In the genomic region with DNA sequence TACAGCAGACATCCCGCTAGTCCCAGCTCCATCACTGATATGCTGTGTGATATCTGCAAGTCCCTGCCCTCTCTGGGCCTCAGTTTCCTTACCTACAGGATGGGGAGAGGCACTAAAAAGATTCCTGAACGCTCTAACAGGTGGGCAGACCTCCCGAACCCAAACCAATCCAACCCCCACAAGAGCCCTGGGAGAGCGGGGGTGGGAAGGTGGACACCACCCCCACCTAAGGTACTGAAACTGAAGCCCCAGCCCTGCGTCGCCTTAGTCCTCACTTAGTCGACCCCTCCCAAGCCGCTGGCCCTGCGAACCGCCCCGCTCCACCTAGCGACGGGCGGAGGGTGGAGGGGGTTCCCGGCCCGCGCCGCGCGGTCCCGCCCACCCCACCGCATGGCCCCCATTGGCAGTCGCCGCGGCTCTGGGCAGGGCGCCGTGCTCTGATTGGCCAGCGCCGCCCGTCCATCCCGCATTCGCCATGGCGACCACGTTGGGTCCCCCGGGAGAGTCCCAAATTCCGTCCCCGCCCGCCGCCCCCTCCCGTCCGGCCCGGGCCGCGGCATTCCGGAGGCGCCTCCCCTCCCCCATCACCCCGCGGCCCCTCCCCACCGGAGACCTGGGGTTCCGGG, we compare ENCODE assay signal across 8 cellular contexts. TPM values are rescaled to one million over a fixed set of nuclear protein-coding genes. Genes with fewer than 3 reads are reported as not detected.
DNase-seq lines count a peak whose midpoint lies in the region; ATAC-seq, FAIRE-seq and TF ChIP-seq lines count a peak whose summit lies in the region.

No MANE protein-coding gene starts in this region.

- peaks cover 10% of the 10 kb centered on the region for H3K79me1 ChIP-seq in H1 (ENCODE audit: low read depth, low read length)

- no peaks in the 10 kb centered on the region for H3K9me3 ChIP-seq in H1 (ENCODE audit: insufficient read depth in 2 of 2, low read depth in 1 of 2, low read length in 1 of 2)

- peak overlapping the region; percentile 84; the same call in 1 of the 2 replicates for H2BK12ac ChIP-seq in H1 (ENCODE audit: low read depth, low read length)

- no peak overlapping the region for H3K56ac ChIP-seq in H1 (replicated peaks; ENCODE audit: insufficient read length, low read depth, low read length)

- peak overlapping the region; percentile 77 for H4K5ac ChIP-seq in H1 (ENCODE audit: insufficient read length, low read depth, low read length)

- H2AFZ ChIP-seq in H1 (ENCODE audit: low read length) = no peak overlapping the region

- CTCF ChIA-PET in BJ (lab: Yijun Ruan, JAX) = interaction anchor here (1.1 to 2.1 kb wide), 3 partner anchors 16 to 119 kb away, joined by 4 to 13 read pairs (median 4); no protein-coding TSS in a partner anchor
- CTCF ChIA-PET in H1 (lab: Charles Lee; ENCODE audit: partially characterized antibody) = interaction anchor here (0.8 to 1.4 kb wide), 4 partner anchors 9 to 50 kb away, joined by 3 to 9 read pairs (median 4); no protein-coding TSS in a partner anchor

- 0 out of 2 replicates have a peak overlapping the region, but pooled peaks have one; percentile 65 for H2BK15ac ChIP-seq in H1 (ENCODE audit: low read length)

- peak overlapping the region; percentile 76; the same call in 1 of the 2 replicates for H3K27ac ChIP-seq in H1 (ENCODE audit: low read depth, low read length)

- no peak for TF ChIP-seq POLR2A in H1 (IDR thresholded peaks at IDR 0.05; ENCODE audit: control extremely low read depth in 1 of 2, low read depth in 2 of 2, low read length in 2 of 2)

- peak overlapping the region; percentile 21; the same call in 1 of the 2 replicates for H2BK20ac ChIP-seq in H1 (ENCODE audit: low read length)

- H3K23me2 ChIP-seq in H1 (ENCODE audit: low read depth, low read length) = peaks cover 8% of the 10 kb centered on the region; the same call in 1 of the 2 replicates

- peak overlapping the region; percentile 47; the same call in 1 of the 2 replicates for H2BK5ac ChIP-seq in H1 (ENCODE audit: low read depth, low read length)

- H3K9ac ChIP-seq in H1 (replicated peaks in 1 of 4; ENCODE audit: extremely low read depth in 1 of 4, low read depth in 3 of 4, low read length in 3 of 4) = peak overlapping the region in 2 of 4 experiments; percentile 58 to 65; a peak in 5 of 7 replicates

- peak overlapping the region; percentile 76 for H2BK120ac ChIP-seq in H1 (replicated peaks; ENCODE audit: low read depth, low read length)

- ATAC-seq in HG03439 (IDR thresholded peaks at IDR 0.05; ENCODE audit: unreplicated experiment) = peak; percentile 54

- H3K4me3 ChIP-seq in BJ (ENCODE audit: low read depth, low read length) (peak overlapping the region; percentile 57), H1 (ENCODE audit: extremely low read depth in 1 of 4, insufficient read depth in 2 of 4, low read depth in 3 of 4, low read length in 4 of 4) (peak overlapping the region; percentile 35 to 78 (median 57))

- TF ChIP-seq CTCF in BJ (IDR thresholded peaks at IDR 0.05; ENCODE audit: insufficient read depth, low read depth, low read length) (peak; percentile 30), H1 (IDR thresholded peaks at IDR 0.05; ENCODE audit: control extremely low read depth in 1 of 3, insufficient read depth in 1 of 3, low read depth in 1 of 3, low read length in 3 of 3) (peak in 2 of 3 experiments; percentile 10 to 12; a peak in 2 of 4 replicates)

- DNase-seq in BJ (ENCODE audit: low read depth) (peak; percentile 50), GM19239 (ENCODE audit: insufficient read length, low spot score) (peak; percentile 90), NK-92 (lab: John Stamatoyannopoulos, UW; ENCODE audit: unreplicated experiment) (peak; percentile 36), H1 (ENCODE audit: low read depth in 1 of 2, low spot score in 2 of 2) (peak; percentile 73 to 95), mesenteric fat pad (ENCODE audit: low spot score) (peak; percentile 96)
- peak; percentile 86 to 87 for DNase-seq in activated CD8-positive, alpha-beta memory T cell treated with anti-CD3 and anti-CD28 coated beads for 4 hours (ENCODE audit: low read depth in 2 of 2)
- DNase-seq in stimulated activated CD8-positive, alpha-beta memory T cell treated with anti-CD3 and anti-CD28 coated beads, Interleukin-12 subunit alpha, Interleukin-12 subunit beta, amount 100 ng/mL, for 24 hours (ENCODE audit: extremely low read depth) = peak; percentile 89

- H4K91ac ChIP-seq in H1 (replicated peaks; ENCODE audit: insufficient read length, low read length) = peak overlapping the region; percentile 52

- peaks cover 5% of the 10 kb centered on the region; the same call in 1 of the 2 replicates for H3K27me3 ChIP-seq in BJ (ENCODE audit: control insufficient read depth, insufficient read depth, low read length)
- H3K27me3 ChIP-seq in H1 (replicated peaks in 1 of 4; ENCODE audit: control insufficient read depth in 3 of 4, extremely low read depth in 1 of 4, insufficient read depth in 3 of 4, low read length in 3 of 4) = peaks cover 0 to 3% (median 1%) of the 10 kb centered on the region in 4 experiments; a peak in 3 of 7 replicates

- H3K4me2 ChIP-seq in H1 (ENCODE audit: insufficient read depth in 1 of 2, low read depth in 2 of 2, low read length in 2 of 2) = peak overlapping the region; percentile 86 to 96

- H3K14ac ChIP-seq in H1 (ENCODE audit: insufficient read length) = no peak overlapping the region

- peaks cover 10 to 46% (median 23%) of the 10 kb centered on the region in 4 experiments for H3K4me1 ChIP-seq in H1 (replicated peaks in 1 of 4; ENCODE audit: control insufficient read depth in 3 of 4, insufficient read depth in 4 of 4, low read length in 3 of 4)

- H3K23ac ChIP-seq in H1 (ENCODE audit: insufficient read length) = no peak overlapping the region

- H3K4ac ChIP-seq in H1 (replicated peaks; ENCODE audit: insufficient read length, low read depth, low read length) = peak overlapping the region; percentile 8

- POLR2A ChIA-PET in BJ (lab: Charles Lee) (no interaction called here), H1 (lab: Charles Lee; ENCODE audit: partially characterized antibody) (interaction anchor here (0.6 to 3.2 kb wide), 5 partner anchors 8 to 200 kb away, joined by 3 to 19 read pairs (median 4); a partner anchor contains a TSS)

- peak overlapping the region; percentile 83 for H3K18ac ChIP-seq in H1 (ENCODE audit: extremely low read depth, low read length)

- H2AK5ac ChIP-seq in H1 (ENCODE audit: low read depth, low read length) = 0 out of 2 replicates have a peak overlapping the region, but pooled peaks have one; percentile 90

- WGBS in H1 (ENCODE audit: extremely low coverage in 1 of 2, insufficient coverage in 1 of 2, insufficient read length in 1 of 2, insufficient replicate concordance in 2 of 2, low coverage in 1 of 2, low lambda C conversion rate in 2 of 2, missing lambda C conversion rate in 1 of 2), 2 experiments = 3% methylated on average over 26 of the region's 50 CpGs; no CpG with 5 or more reads in 1 of the 2 experiments

- H4K20me1 ChIP-seq in H1 (replicated peaks in 1 of 2; ENCODE audit: control insufficient read depth in 1 of 2, insufficient read depth in 2 of 2, low read length in 2 of 2) = peaks cover 3 to 20% of the 10 kb centered on the region in 2 experiments

- no peak for TF ChIP-seq RAD21 in H1 (IDR thresholded peaks at IDR 0.05 in 1 of 2, conservative IDR thresholded peaks at IDR 0.05 in 1 of 2; ENCODE audit: low read depth in 2 of 2, low read length in 2 of 2)

- H3K36me3 ChIP-seq in BJ (ENCODE audit: control insufficient read depth, insufficient read depth, low read length) = no peaks in the 10 kb centered on the region
- no peaks in the 10 kb centered on the region; a peak in 1 of 8 replicates for H3K36me3 ChIP-seq in H1 (ENCODE audit: control insufficient read depth in 2 of 4, insufficient read depth in 4 of 4, low read length in 3 of 4)

- TF ChIP-seq EP300 in H1 (IDR thresholded peaks at IDR 0.05; ENCODE audit: borderline replicate concordance in 1 of 2, low read depth in 2 of 2, low read length in 2 of 2) = no peak

- H4K8ac ChIP-seq in H1 (ENCODE audit: extremely low read depth, insufficient read depth, low read length) = 0 out of 2 replicates have a peak overlapping the region, but pooled peaks have one; percentile 64

- H3K79me2 ChIP-seq in H1 (ENCODE audit: control insufficient read depth in 1 of 2, insufficient read depth in 2 of 2, low read length in 2 of 2) = peaks cover 0 to 16% of the 10 kb centered on the region in 2 experiments; a peak in 1 of 4 replicates

- peak; percentile 89 for FAIRE-seq in GM19239 (lab: Jason Lieb, UNC)
- no peak for FAIRE-seq in H1 (lab: Jason Lieb, UNC)

RNA-seq across cellular contexts. Expression of a gene that starts 0.6 kb away (rescaled TPM):
- 8.2 and 13.6 TPM in 2 replicates for polyA plus RNA-seq in BJ (2011; rRNA removed)
- polyA minus RNA-seq in BJ (2011; rRNA and poly(A)+ RNA removed) = 4.0 and 4.5 TPM in 2 replicates
- 3.5 and 4.0 TPM in 2 replicates for total RNA-seq in H1 (2021; fragmentation: NEBNext Ultra II Directional; extraction: Animal tissue kit (Norgen Biotek cat#: 25700))
- 7.5 and 10.5 TPM in 2 replicates for polyA plus RNA-seq in H1 (2011; rRNA removed)
- 7.6 TPM for polyA plus RNA-seq in H1 (2011; cell fraction: cytosol; rRNA removed)
- polyA plus RNA-seq in H1 (2011; cell fraction: nucleus; rRNA removed) = 9.3 TPM
- 2.3 to 5.0 TPM (median 4.0 TPM) in 4 replicates for polyA plus RNA-seq in H1 (2012, experiment 1 of 2)
- polyA plus RNA-seq in H1 (2012, experiment 2 of 2) = 4.5 TPM
- 1.3 TPM for polyA plus RNA-seq in H1 (2013, experiment 1 of 2)
- 1.3 TPM for polyA plus RNA-seq in H1 (2013, experiment 2 of 2)
- 1.7 and 1.9 TPM in 2 replicates for polyA minus RNA-seq in H1 (2011; rRNA and poly(A)+ RNA removed)
- polyA minus RNA-seq in H1 (2011; cell fraction: cytosol; rRNA and poly(A)+ RNA removed) = 2.7 TPM
- polyA minus RNA-seq in H1 (2011; cell fraction: nucleus; rRNA and poly(A)+ RNA removed) = 2.6 TPM
- total RNA-seq in mesenteric fat pad = 5.0 TPM

RNA-seq across cellular contexts. Expression of a gene that starts 6.7 kb away (rescaled TPM):
- polyA plus RNA-seq in BJ (2011; rRNA removed) (not detected in 2 replicates), H1 (2011; rRNA removed) (14.8 and 16.5 TPM in 2 replicates)
- polyA minus RNA-seq in BJ (2011; rRNA and poly(A)+ RNA removed) = not detected in 2 replicates
- 8.6 and 10.5 TPM in 2 replicates for total RNA-seq in H1 (2021; fragmentation: NEBNext Ultra II Directional; extraction: Animal tissue kit (Norgen Biotek cat#: 25700))
- polyA plus RNA-seq in H1 (2011; cell fraction: cytosol; rRNA removed) = 6.7 TPM
- 17.8 TPM for polyA plus RNA-seq in H1 (2011; cell fraction: nucleus; rRNA removed)
- 7.0 to 10.8 TPM (median 8.9 TPM) in 4 replicates for polyA plus RNA-seq in H1 (2012, experiment 1 of 2)
- polyA plus RNA-seq in H1 (2012, experiment 2 of 2) = 10.2 TPM
- 5.0 TPM for polyA plus RNA-seq in H1 (2013, experiment 1 of 2)
- 5.4 TPM for polyA plus RNA-seq in H1 (2013, experiment 2 of 2)
- polyA minus RNA-seq in H1 (2011; rRNA and poly(A)+ RNA removed) = 9.6 and 11.4 TPM in 2 replicates
- 5.7 TPM for polyA minus RNA-seq in H1 (2011; cell fraction: cytosol; rRNA and poly(A)+ RNA removed)
- polyA minus RNA-seq in H1 (2011; cell fraction: nucleus; rRNA and poly(A)+ RNA removed) = 5.4 TPM
- total RNA-seq in mesenteric fat pad = 0.10 TPM

RNA-seq across cellular contexts. Expression of a gene that starts 49.5 kb away (rescaled TPM):
- 28.3 and 40.0 TPM in 2 replicates for polyA plus RNA-seq in BJ (2011; rRNA removed)
- 14.7 and 35.3 TPM in 2 replicates for polyA minus RNA-seq in BJ (2011; rRNA and poly(A)+ RNA removed)
- 28.9 and 29.9 TPM in 2 replicates for total RNA-seq in H1 (2021; fragmentation: NEBNext Ultra II Directional; extraction: Animal tissue kit (Norgen Biotek cat#: 25700))
- 24.0 and 29.5 TPM in 2 replicates for polyA plus RNA-seq in H1 (2011; rRNA removed)
- 30.4 TPM for polyA plus RNA-seq in H1 (2011; cell fraction: cytosol; rRNA removed)
- polyA plus RNA-seq in H1 (2011; cell fraction: nucleus; rRNA removed) = 46.7 TPM
- 20.5 to 27.4 TPM (median 25.8 TPM) in 4 replicates for polyA plus RNA-seq in H1 (2012, experiment 1 of 2)
- polyA plus RNA-seq in H1 (2012, experiment 2 of 2) = 20.5 TPM
- 13.6 TPM for polyA plus RNA-seq in H1 (2013, experiment 1 of 2)
- 13.6 TPM for polyA plus RNA-seq in H1 (2013, experiment 2 of 2)
- 24.3 and 27.0 TPM in 2 replicates for polyA minus RNA-seq in H1 (2011; rRNA and poly(A)+ RNA removed)
- 14.3 TPM for polyA minus RNA-seq in H1 (2011; cell fraction: cytosol; rRNA and poly(A)+ RNA removed)
- 11.3 TPM for polyA minus RNA-seq in H1 (2011; cell fraction: nucleus; rRNA and poly(A)+ RNA removed)
- 7.3 TPM for total RNA-seq in mesenteric fat pad

Comparison
In these comparisons a context has a peak if more than half of its experiments do, and no peak if none do; other contexts are left out.
1. Peak in every context shown above with its lines: DNase-seq, ATAC-seq, H3K4me3 ChIP-seq and H3K27ac ChIP-seq.
2. DNase-seq: peak in every context shown above with its lines; median percentile 96 in mesenteric fat pad; 90 in GM19239; 89 in stimulated activated CD8-positive, alpha-beta memory T cell treated with anti-CD3 and anti-CD28 coated beads, Interleukin-12 subunit alpha, Interleukin-12 subunit beta, amount 100 ng/mL, for 24 hours; 86 in activated CD8-positive, alpha-beta memory T cell treated with anti-CD3 and anti-CD28 coated beads for 4 hours; 84 in H1; 50 in BJ; 36 in NK-92.